Comparison of ENCODE assay signal across 18 cellular contexts in genomic region chr15:70016511-70016994, GRCh38.
DNase-seq lines count a peak whose midpoint lies in the region; TF ChIP-seq lines count a peak whose summit lies in the region.
"Had no signal": no experiment of that assay in that cellular context is flagged by ENCODE, and none has a peak within 500 bp of the region (broad histone marks: within the 10 kb centered on the region; RNA-seq: fewer than 3 reads in every experiment).

No MANE protein-coding gene starts in this region.

- H3K9me3 ChIP-seq in Loucy (ENCODE audit: insufficient read depth, low read depth, low read length) (no peaks in the 10 kb centered on the region), spleen (peaks cover 0 to 5% (median 0%) of the 10 kb centered on the region in 8 donors), mammary epithelial cell (replicated peaks; ENCODE audit: insufficient read depth, low read length) (no peaks in the 10 kb centered on the region)
- H3K9me3 ChIP-seq: Caco-2, pancreas had no signal

- WGBS in spleen, 5 donors, result 41 to 55% (median 46%) methylated on average over 6 of the region's 6 CpGs
- WGBS in mammary epithelial cell (ENCODE audit: low coverage, missing lambda C conversion rate), result 86% methylated on average over 6 of the region's 6 CpGs

- H3K36me3 ChIP-seq in Loucy (ENCODE audit: insufficient read depth, low read length), result no peaks in the 10 kb centered on the region
- H3K36me3 ChIP-seq in spleen, result no peaks in the 10 kb centered on the region
- no peaks in the 10 kb centered on the region for H3K36me3 ChIP-seq in mammary epithelial cell (ENCODE audit: insufficient read depth, low read length)
- H3K36me3 ChIP-seq: gastroesophageal sphincter, pancreas had no signal

- no peak for TF ChIP-seq CTCF in GM20000 (IDR thresholded peaks at IDR 0.05; ENCODE audit: extremely low read depth, missing control alignments)
- no peak for TF ChIP-seq CTCF in Loucy (conservative IDR thresholded peaks at IDR 0.05; ENCODE audit: low read length)
- TF ChIP-seq CTCF in spleen (IDR thresholded peaks at IDR 0.05 in 8 of 11, conservative IDR thresholded peaks at IDR 0.05 in 3 of 11), result no peak
- TF ChIP-seq CTCF in mammary epithelial cell (conservative IDR thresholded peaks at IDR 0.05 in 1 of 2, IDR thresholded peaks at IDR 0.05 in 1 of 2; ENCODE audit: extremely low read depth in 1 of 2, insufficient read depth in 1 of 2, low read depth in 1 of 2, low read length in 2 of 2), result no peak

- TF ChIP-seq POLR2A in spleen (IDR thresholded peaks at IDR 0.05), result no peak

- H2AFZ ChIP-seq in Loucy (ENCODE audit: low read length) (no peak overlapping the region), mammary epithelial cell (ENCODE audit: low read depth, low read length) (no peak overlapping the region)

- H3K27ac Mint-ChIP-seq in activated CD4-positive, alpha-beta T cell treated with anti-CD3 and anti-CD28 coated beads, Interleukin-2, amount 10 ng/mL, durations not matched to agents 7 days and 5 days, result peak overlapping the region; percentile 38
- H3K27ac Mint-ChIP-seq in activated CD4-positive, alpha-beta T cell treated with anti-CD3 and anti-CD28 coated beads, Interleukin-2, amount 10 ng/mL, durations not matched to agents 24 days and 14 days, result no peak overlapping the region
- no peak overlapping the region for H3K27ac Mint-ChIP-seq in activated T-helper 2 cell treated with anti-CD3 and anti-CD28 coated beads, Interferon-gamma antibody, Interleukin-2, Interleukin-4, amounts not matched to agents 10 μg/mL and 5 μg/mL and 100 μg/mL, durations not matched to agents 14 hours and 24 hours and 36 hours
- H3K27ac Mint-ChIP-seq: activated naive CD8-positive, alpha-beta T cell; immature natural killer cell had no signal

- H4K20me1 ChIP-seq in Loucy (ENCODE audit: insufficient read depth, low read length, poor library complexity, severe bottlenecking) (no peaks in the 10 kb centered on the region), mammary epithelial cell (ENCODE audit: insufficient read depth, low read length) (no peaks in the 10 kb centered on the region)

- no peak for DNase-seq in activated CD4-positive, alpha-beta T cell treated with anti-CD3 and anti-CD28 coated beads, Interleukin-2, amount 10 ng/mL, durations not matched to agents 7 days and 5 days
- no peak for DNase-seq in activated CD4-positive, alpha-beta T cell treated with anti-CD3 and anti-CD28 coated beads, Interleukin-2, amount 10 ng/mL, durations not matched to agents 24 days and 14 days
- DNase-seq in GM20000 (ENCODE audit: low spot score) (peak; percentile 51), spleen (peak; percentile 76), mammary epithelial cell (no peak), NCI-H2171 (lab: John Stamatoyannopoulos, UW) (no peak)
- no peak for DNase-seq in activated T-helper 2 cell treated with anti-CD3 and anti-CD28 coated beads, Interferon-gamma antibody, Interleukin-2, Interleukin-4, amounts not matched to agents 10 μg/mL and 5 μg/mL and 100 μg/mL, durations not matched to agents 14 hours and 24 hours and 36 hours (ENCODE audit: low spot score)
- DNase-seq: immature natural killer cell, NCI-H187 treated with DMSO at 0.1 percent for 48 hours, NCI-H774, substantia nigra had no signal

- H3K79me2 ChIP-seq in Loucy (ENCODE audit: insufficient read depth, low read length) (no peaks in the 10 kb centered on the region), mammary epithelial cell (ENCODE audit: insufficient read depth, low read length) (no peaks in the 10 kb centered on the region)

- intact Hi-C loops in activated CD4-positive, alpha-beta T cell treated with anti-CD3 and anti-CD28 coated beads, Interleukin-2, amount 10 ng/mL, durations not matched to agents 24 days and 14 days (cut with micrococcal nuclease), result no loop called here
- intact Hi-C loops in spleen (cut with DNase I; ENCODE audit: low total_unique reads) (no loop called here), mammary epithelial cell (cut with micrococcal nuclease) (no loop called here)
- intact Hi-C loops in activated T-helper 2 cell treated with anti-CD3 and anti-CD28 coated beads, Interferon-gamma antibody, Interleukin-2, Interleukin-4, amounts not matched to agents 10 μg/mL and 5 μg/mL and 100 μg/mL, durations not matched to agents 14 hours and 24 hours and 36 hours (cut with micrococcal nuclease), result no loop called here

- no TSS peak for BruUV-seq in mammary epithelial cell (replicated peaks; lab: Mats Ljungman, UMichigan)

- peaks cover 14% of the 10 kb centered on the region for H3K4me1 Mint-ChIP-seq in activated CD4-positive, alpha-beta T cell treated with anti-CD3 and anti-CD28 coated beads, Interleukin-2, amount 10 ng/mL, durations not matched to agents 7 days and 5 days
- H3K4me1 Mint-ChIP-seq in activated CD4-positive, alpha-beta T cell treated with anti-CD3 and anti-CD28 coated beads, Interleukin-2, amount 10 ng/mL, durations not matched to agents 24 days and 14 days, result peaks cover 5% of the 10 kb centered on the region
- H3K4me1 Mint-ChIP-seq in activated T-helper 2 cell treated with anti-CD3 and anti-CD28 coated beads, Interferon-gamma antibody, Interleukin-2, Interleukin-4, amounts not matched to agents 10 μg/mL and 5 μg/mL and 100 μg/mL, durations not matched to agents 14 hours and 24 hours and 36 hours (ENCODE audit: low read depth), result peaks cover 10% of the 10 kb centered on the region
- H3K4me1 Mint-ChIP-seq: central memory CD8-positive, alpha-beta T cell; immature natural killer cell had no signal

- CTCF ChIA-PET in activated CD4-positive, alpha-beta T cell treated with anti-CD3 and anti-CD28 coated beads, Interleukin-2, amount 10 ng/mL, durations not matched to agents 7 days and 5 days (lab: Charles Lee), result no interaction called here
- CTCF ChIA-PET in mammary epithelial cell (lab: Charles Lee; ENCODE audit: low non-redundant PET), result no interaction called here

- H3K36me3 Mint-ChIP-seq in activated CD4-positive, alpha-beta T cell treated with anti-CD3 and anti-CD28 coated beads, Interleukin-2, amount 10 ng/mL, durations not matched to agents 7 days and 5 days (ENCODE audit: low read depth), result no peaks in the 10 kb centered on the region
- no peaks in the 10 kb centered on the region for H3K36me3 Mint-ChIP-seq in activated CD4-positive, alpha-beta T cell treated with anti-CD3 and anti-CD28 coated beads, Interleukin-2, amount 10 ng/mL, durations not matched to agents 24 days and 14 days (ENCODE audit: low read depth)
- no peaks in the 10 kb centered on the region for H3K36me3 Mint-ChIP-seq in activated T-helper 2 cell treated with anti-CD3 and anti-CD28 coated beads, Interferon-gamma antibody, Interleukin-2, Interleukin-4, amounts not matched to agents 10 μg/mL and 5 μg/mL and 100 μg/mL, durations not matched to agents 14 hours and 24 hours and 36 hours (ENCODE audit: low read depth)
- H3K36me3 Mint-ChIP-seq: activated naive CD8-positive, alpha-beta T cell had no signal

- H3K9ac ChIP-seq in Loucy (ENCODE audit: low read depth, low read length, poor library complexity, severe bottlenecking) (no peak overlapping the region), mammary epithelial cell (ENCODE audit: insufficient read depth, low read length) (no peak overlapping the region)
- H3K9ac ChIP-seq: KMS-11 had no signal

- H3K4me1 ChIP-seq in Loucy (ENCODE audit: insufficient read depth, low read length, poor library complexity, severe bottlenecking) (peaks cover 18% of the 10 kb centered on the region), spleen (peaks cover 3 to 58% (median 38%) of the 10 kb centered on the region in 6 donors), mammary epithelial cell (ENCODE audit: insufficient read depth, low read length) (no peaks in the 10 kb centered on the region)
- H3K4me1 ChIP-seq: Caco-2, gastroesophageal sphincter, pancreas had no signal

- no peaks in the 10 kb centered on the region for H3K9me2 ChIP-seq in Loucy (replicated peaks; ENCODE audit: low read depth, low read length)

- H3K27ac ChIP-seq in spleen, result peak overlapping the region in 5 of 8 donors; percentile 51 to 81 (median 79)
- H3K27ac ChIP-seq in mammary epithelial cell (ENCODE audit: insufficient read depth, low read depth, low read length), result no peak overlapping the region
- H3K27ac ChIP-seq: gastroesophageal sphincter, KMS-11, pancreas had no signal

- H3K27me3 Mint-ChIP-seq in activated CD4-positive, alpha-beta T cell treated with anti-CD3 and anti-CD28 coated beads, Interleukin-2, amount 10 ng/mL, durations not matched to agents 7 days and 5 days, result peaks cover 19% of the 10 kb centered on the region
- H3K27me3 Mint-ChIP-seq in activated CD4-positive, alpha-beta T cell treated with anti-CD3 and anti-CD28 coated beads, Interleukin-2, amount 10 ng/mL, durations not matched to agents 24 days and 14 days, result peaks cover 20% of the 10 kb centered on the region
- H3K27me3 Mint-ChIP-seq in activated T-helper 2 cell treated with anti-CD3 and anti-CD28 coated beads, Interferon-gamma antibody, Interleukin-2, Interleukin-4, amounts not matched to agents 10 μg/mL and 5 μg/mL and 100 μg/mL, durations not matched to agents 14 hours and 24 hours and 36 hours (ENCODE audit: low read depth), result peaks cover 45% of the 10 kb centered on the region

- no peaks in the 10 kb centered on the region for H3K27me3 ChIP-seq in Loucy (ENCODE audit: insufficient read depth, low read length, poor library complexity, severe bottlenecking)
- H3K27me3 ChIP-seq in spleen (replicated peaks in 1 of 7), result peaks cover 0 to 8% (median 0%) of the 10 kb centered on the region in 7 donors
- peaks cover 6% of the 10 kb centered on the region for H3K27me3 ChIP-seq in mammary epithelial cell (ENCODE audit: insufficient read depth, low read length)
- H3K27me3 ChIP-seq: pancreas had no signal

- dilution Hi-C loops in mammary epithelial cell (cut with HindIII; ENCODE audit: low sequenced_read_pairs), result no loop called here

- POLR2A ChIA-PET in activated CD4-positive, alpha-beta T cell treated with anti-CD3 and anti-CD28 coated beads, Interleukin-2, amount 10 ng/mL, durations not matched to agents 7 days and 5 days (lab: Charles Lee), result no interaction called here

- no peak overlapping the region for H3K4me3 ChIP-seq in Loucy (ENCODE audit: low read length, poor library complexity, severe bottlenecking)
- H3K4me3 ChIP-seq in spleen, result no peak overlapping the region
- no peak overlapping the region for H3K4me3 ChIP-seq in mammary epithelial cell (replicated peaks in 1 of 3; ENCODE audit: insufficient read depth in 1 of 3, low read depth in 2 of 3, low read length in 3 of 3)
- H3K4me3 ChIP-seq: gastroesophageal sphincter, pancreas had no signal

- peak overlapping the region; percentile 33 for H3K4me2 ChIP-seq in Loucy (ENCODE audit: low read depth, low read length, poor library complexity, severe bottlenecking)
- no peak overlapping the region for H3K4me2 ChIP-seq in mammary epithelial cell (ENCODE audit: insufficient read depth, low read depth, low read length)
- H3K4me2 ChIP-seq: KMS-11 had no signal

- peaks cover 5% of the 10 kb centered on the region for H3K9me3 Mint-ChIP-seq in activated CD4-positive, alpha-beta T cell treated with anti-CD3 and anti-CD28 coated beads, Interleukin-2, amount 10 ng/mL, durations not matched to agents 7 days and 5 days
- no peaks in the 10 kb centered on the region for H3K9me3 Mint-ChIP-seq in activated CD4-positive, alpha-beta T cell treated with anti-CD3 and anti-CD28 coated beads, Interleukin-2, amount 10 ng/mL, durations not matched to agents 24 days and 14 days
- H3K9me3 Mint-ChIP-seq in activated T-helper 2 cell treated with anti-CD3 and anti-CD28 coated beads, Interferon-gamma antibody, Interleukin-2, Interleukin-4, amounts not matched to agents 10 μg/mL and 5 μg/mL and 100 μg/mL, durations not matched to agents 14 hours and 24 hours and 36 hours, result no peaks in the 10 kb centered on the region
- H3K9me3 Mint-ChIP-seq: central memory CD8-positive, alpha-beta T cell had no signal

- in situ Hi-C loops in mammary epithelial cell (cut with MboI; ENCODE audit: low sequenced_read_pairs in 2 of 2), result no loop called here

- no peak overlapping the region for H3K4me3 Mint-ChIP-seq in activated CD4-positive, alpha-beta T cell treated with anti-CD3 and anti-CD28 coated beads, Interleukin-2, amount 10 ng/mL, durations not matched to agents 7 days and 5 days
- no peak overlapping the region for H3K4me3 Mint-ChIP-seq in activated CD4-positive, alpha-beta T cell treated with anti-CD3 and anti-CD28 coated beads, Interleukin-2, amount 10 ng/mL, durations not matched to agents 24 days and 14 days
- H3K4me3 Mint-ChIP-seq in activated T-helper 2 cell treated with anti-CD3 and anti-CD28 coated beads, Interferon-gamma antibody, Interleukin-2, Interleukin-4, amounts not matched to agents 10 μg/mL and 5 μg/mL and 100 μg/mL, durations not matched to agents 14 hours and 24 hours and 36 hours (ENCODE audit: low read depth), result no peak overlapping the region
- H3K4me3 Mint-ChIP-seq: activated naive CD8-positive, alpha-beta T cell; central memory CD8-positive, alpha-beta T cell; immature natural killer cell had no signal

- H3F3A ChIP-seq in Loucy (ENCODE audit: low read depth), result no peaks in the 10 kb centered on the region

Comparison
In these comparisons a context has a peak if more than half of its experiments do, and no peak if none do; other contexts are left out.
1. DNase-seq: peak in GM20000 (single experiment) and spleen (single experiment); none in activated CD4-positive, alpha-beta T cell treated with anti-CD3 and anti-CD28 coated beads, Interleukin-2, amount 10 ng/mL, durations not matched to agents 7 days and 5 days (single experiment), activated CD4-positive, alpha-beta T cell treated with anti-CD3 and anti-CD28 coated beads, Interleukin-2, amount 10 ng/mL, durations not matched to agents 24 days and 14 days (single experiment), activated T-helper 2 cell treated with anti-CD3 and anti-CD28 coated beads, Interferon-gamma antibody, Interleukin-2, Interleukin-4, amounts not matched to agents 10 μg/mL and 5 μg/mL and 100 μg/mL, durations not matched to agents 14 hours and 24 hours and 36 hours (single experiment), mammary epithelial cell (single experiment) and NCI-H2171 (single experiment).